1 cellular context compared by ENCODE assay signal in genomic region chr6:137218917-137219663, GRCh38.
A peak's percentile ranks its signal among the peaks of the same experiment; 100 is the strongest.
TF ChIP-seq lines count a peak whose summit lies in the region.

Gene IFNGR1, minus strand, starts transcription at chr6:137219385. Its CDS starts 58 bp downstream, at chr6:137219327.

TF ChIP-seq in HepG2, 621 proteins besides CTCF, POLR2A, EP300 and RAD21 (continued from another document and continues in another):
- TF ChIP-seq GMEB2 (CRISPR knock-in tag; IDR thresholded peaks at IDR 0.05; ENCODE audit: low read depth) (peak; percentile 31; the same call in 1 of the 2 replicates), KAT2B (IDR thresholded peaks at IDR 0.05; ENCODE audit: borderline replicate concordance, low read depth, low read length) (peak; percentile 12; the same call in 1 of the 2 replicates), IRX3 (CRISPR knock-in tag; IDR thresholded peaks at IDR 0.05; ENCODE audit: borderline replicate concordance, low read depth) (no peak), KLF16 (CRISPR knock-in tag; IDR thresholded peaks at IDR 0.05) (peak in 1 of 2 experiments; percentile 94; a peak in 2 of 4 replicates), HNF1B (CRISPR knock-in tag; IDR thresholded peaks at IDR 0.05) (peak; percentile 98), HNRNPK (IDR thresholded peaks at IDR 0.05; ENCODE audit: low read depth, low read length, poor library complexity, severe bottlenecking) (no peak), CREM (IDR thresholded peaks at IDR 0.05) (peak; percentile 93), CREM (CRISPR knock-in tag; IDR thresholded peaks at IDR 0.05) (peak; percentile 65; the same call in 1 of the 2 replicates), ZSCAN21 (CRISPR knock-in tag; IDR thresholded peaks at IDR 0.05; ENCODE audit: borderline replicate concordance) (peak; percentile 99; the same call in 1 of the 2 replicates), ZFAT (CRISPR knock-in tag; conservative IDR thresholded peaks at IDR 0.05) (no peak), AKNA (CRISPR knock-in tag; IDR thresholded peaks at IDR 0.05; ENCODE audit: borderline replicate concordance) (no peak), DNMT1 (CRISPR knock-in tag; IDR thresholded peaks at IDR 0.05) (peak; percentile 97), U2AF2 (IDR thresholded peaks at IDR 0.05; ENCODE audit: low read depth, low read length) (no peak), SIX1 (CRISPR knock-in tag; IDR thresholded peaks at IDR 0.05; ENCODE audit: borderline replicate concordance) (peak; percentile 29; the same call in 1 of the 2 replicates), GTF3A (CRISPR knock-in tag; conservative IDR thresholded peaks at IDR 0.05) (no peak), DRAP1 (CRISPR knock-in tag; IDR thresholded peaks at IDR 0.05) (peak; percentile 90), SP1 (IDR thresholded peaks at IDR 0.05) (no peak), SP1 (CRISPR knock-in tag; IDR thresholded peaks at IDR 0.05) (peak; percentile 93), SMAD9 (CRISPR knock-in tag; IDR thresholded peaks at IDR 0.05) (peak; percentile 59; the same call in 1 of the 2 replicates), MAZ (IDR thresholded peaks at IDR 0.05; ENCODE audit: borderline replicate concordance, low read depth, low read length) (peak; percentile 65; the same call in 1 of the 2 replicates), MAZ (CRISPR knock-in tag; IDR thresholded peaks at IDR 0.05; ENCODE audit: low read depth) (peak; percentile 92), ZNF800 (CRISPR knock-in tag; IDR thresholded peaks at IDR 0.05) (peak; percentile 56), SNAI1 (CRISPR knock-in tag; IDR thresholded peaks at IDR 0.05; ENCODE audit: borderline replicate concordance) (peak; percentile 43; the same call in 1 of the 2 replicates), ZNF382 (CRISPR knock-in tag; IDR thresholded peaks at IDR 0.05; ENCODE audit: borderline replicate concordance) (no peak), ELF1 (CRISPR knock-in tag; IDR thresholded peaks at IDR 0.05) (peak; percentile 74), ZNF749 (CRISPR knock-in tag; IDR thresholded peaks at IDR 0.05; ENCODE audit: borderline replicate concordance) (peak; percentile 97), ATF7 (IDR thresholded peaks at IDR 0.05) (peak; percentile 67), ATF7 (CRISPR knock-in tag; IDR thresholded peaks at IDR 0.05) (no peak), DNMT3B (CRISPR knock-in tag; conservative IDR thresholded peaks at IDR 0.05) (no peak; the same call in 1 of the 2 replicates), PATZ1 (CRISPR knock-in tag; IDR thresholded peaks at IDR 0.05) (peak; percentile 52), SNAPC5 (CRISPR knock-in tag; IDR thresholded peaks at IDR 0.05; ENCODE audit: borderline replicate concordance) (peak; percentile 50; the same call in 1 of the 2 replicates), ZMAT5 (CRISPR knock-in tag; IDR thresholded peaks at IDR 0.05; ENCODE audit: borderline replicate concordance, low read depth) (no peak), SMARCE1 (IDR thresholded peaks at IDR 0.05; ENCODE audit: borderline replicate concordance) (no peak), JDP2 (CRISPR knock-in tag; IDR thresholded peaks at IDR 0.05; ENCODE audit: borderline replicate concordance) (no peak), PLSCR1 (CRISPR knock-in tag; IDR thresholded peaks at IDR 0.05; ENCODE audit: borderline replicate concordance) (no peak), ZNF296 (CRISPR knock-in tag; conservative IDR thresholded peaks at IDR 0.05) (peak; percentile 78; the same call in 1 of the 2 replicates), ZSCAN30 (CRISPR knock-in tag; IDR thresholded peaks at IDR 0.05) (no peak), ZNF720 (CRISPR knock-in tag; IDR thresholded peaks at IDR 0.05) (no peak), SIN3A (IDR thresholded peaks at IDR 0.05; ENCODE audit: borderline replicate concordance, low read depth, low read length) (0 out of 2 replicates have a peak, but pooled peaks have one; percentile 68), CCAR2 (optimal IDR thresholded peaks at IDR 0.05; ENCODE audit: low read depth, low read length) (no peak), ZNF737 (CRISPR knock-in tag; IDR thresholded peaks at IDR 0.05; ENCODE audit: borderline replicate concordance) (peak; percentile 67; the same call in 1 of the 2 replicates), EED (CRISPR knock-in tag; IDR thresholded peaks at IDR 0.05) (peak; percentile 39; the same call in 1 of the 2 replicates), CERS6 (CRISPR knock-in tag; IDR thresholded peaks at IDR 0.05) (no peak), MTA3 (CRISPR knock-in tag; IDR thresholded peaks at IDR 0.05) (no peak), JARID2 (CRISPR knock-in tag; IDR thresholded peaks at IDR 0.05; ENCODE audit: insufficient replicate concordance) (no peak), SUZ12 (IDR thresholded peaks at IDR 0.05; ENCODE audit: low read depth, low read length) (no peak; the same call in 1 of the 2 replicates), ZNF547 (CRISPR knock-in tag; IDR thresholded peaks at IDR 0.05) (peak; percentile 97), SKI (IDR thresholded peaks at IDR 0.05; ENCODE audit: partially characterized antibody) (peak; percentile 84), HNF4A (CRISPR knock-in tag; IDR thresholded peaks at IDR 0.05) (peak; percentile 96), ZNF260 (CRISPR knock-in tag; IDR thresholded peaks at IDR 0.05; ENCODE audit: borderline replicate concordance, low read depth) (peak; percentile 71; the same call in 1 of the 2 replicates), SMAD1 (CRISPR knock-in tag; IDR thresholded peaks at IDR 0.05; ENCODE audit: borderline replicate concordance, low read depth) (peak; percentile 73; the same call in 1 of the 2 replicates), ZNF569 (CRISPR knock-in tag; IDR thresholded peaks at IDR 0.05; ENCODE audit: borderline replicate concordance) (0 out of 2 replicates have a peak, but pooled peaks have one; percentile 44), SMC3 (IDR thresholded peaks at IDR 0.05; ENCODE audit: low read length) (no peak), ADNP (CRISPR knock-in tag; IDR thresholded peaks at IDR 0.05) (no peak), TEAD2 (CRISPR knock-in tag; IDR thresholded peaks at IDR 0.05) (no peak)
